ENCODE assay signal across 19 cellular contexts in genomic region chr3:89184151-89184550, GRCh38.
A peak's percentile ranks its signal among the peaks of the same experiment; 100 is the strongest.
DNase-seq lines count a peak whose midpoint lies in the region; ATAC-seq and TF ChIP-seq lines count a peak whose summit lies in the region.
"Had no signal": no experiment of that assay in that cellular context is flagged by ENCODE, and none has a peak within 500 bp of the region (broad histone marks: within the 10 kb centered on the region; RNA-seq: fewer than 3 reads in every experiment).

No MANE protein-coding gene starts in this region.

- no peaks in the 10 kb centered on the region for H3K27me3 ChIP-seq in HUES64 (ENCODE audit: insufficient read depth, low read length)
- H3K27me3 ChIP-seq in OCI-LY3 (ENCODE audit: low read depth, low read length) = no peaks in the 10 kb centered on the region
- H3K27me3 ChIP-seq: SJCRH30 had no signal

- H3K36me3 ChIP-seq in HUES64 (ENCODE audit: insufficient read depth, low read length) (no peaks in the 10 kb centered on the region), OCI-LY3 (replicated peaks; ENCODE audit: low read depth, low read length) (no peaks in the 10 kb centered on the region)
- H3K36me3 ChIP-seq: SJCRH30 had no signal

- H3K9me3 ChIP-seq in HUES64 (ENCODE audit: insufficient read depth, low read depth, low read length) (no peaks in the 10 kb centered on the region), OCI-LY3 (ENCODE audit: insufficient read depth, low read length) (no peaks in the 10 kb centered on the region)
- H3K9me3 ChIP-seq: SJCRH30 had no signal

- no peak overlapping the region for H3K27ac Mint-ChIP-seq in glutamatergic neuron (ENCODE audit: unreplicated experiment)
- H3K27ac Mint-ChIP-seq: CD8-positive, alpha-beta memory T cell had no signal

- peaks cover 43% of the 10 kb centered on the region for H3K4me1 ChIP-seq in HUES64 (ENCODE audit: insufficient read depth, low read length)
- H3K4me1 ChIP-seq in OCI-LY3 (ENCODE audit: low read length) = peaks cover 16% of the 10 kb centered on the region

- peak overlapping the region; percentile 66 for H2AFZ ChIP-seq in OCI-LY3 (ENCODE audit: low read depth, low read length)

- no peaks in the 10 kb centered on the region for H4K20me1 ChIP-seq in OCI-LY3 (ENCODE audit: insufficient read depth, low read length)

- no peaks in the 10 kb centered on the region for H3K27me3 Mint-ChIP-seq in glutamatergic neuron (ENCODE audit: unreplicated experiment)
- H3K27me3 Mint-ChIP-seq: CD8-positive, alpha-beta memory T cell had no signal

- no peaks in the 10 kb centered on the region for H3K79me2 ChIP-seq in OCI-LY3 (ENCODE audit: low read length)

- 86% methylated on average over 1 of the region's 2 CpGs for WGBS in HUES64

- DNase-seq in COLO829 (ENCODE audit: low spot score) (peak; percentile 54), foreskin melanocyte (peak; percentile 67), T1000 (lab: John Stamatoyannopoulos, UW) (no peak), glutamatergic neuron (no peak), NOMO-1 treated with DMSO at 0.1 percent for 48 hours (lab: John Stamatoyannopoulos, UW; ENCODE audit: unreplicated experiment) (no peak)
- DNase-seq: ACHN; C1 segment of cervical spinal cord; CD8-positive, alpha-beta memory T cell; DMS79 treated with DMSO at 0.1 percent for 48 hours; GOT3; KG1; NCI-H1694; NCI-H2081 treated with DMSO at 0.1 percent for 48 hours; NCI-H524 had no signal

- ATAC-seq in HG03432 (IDR thresholded peaks at IDR 0.05; ENCODE audit: unreplicated experiment) = no peak
- ATAC-seq: HepG2 had no signal

- H3K4me1 Mint-ChIP-seq in glutamatergic neuron (ENCODE audit: low read depth, unreplicated experiment) = peaks cover 10% of the 10 kb centered on the region
- H3K4me1 Mint-ChIP-seq: CD8-positive, alpha-beta memory T cell had no signal

- H3K36me3 Mint-ChIP-seq in glutamatergic neuron (ENCODE audit: unreplicated experiment) = no peaks in the 10 kb centered on the region
- H3K36me3 Mint-ChIP-seq: CD8-positive, alpha-beta memory T cell had no signal

- no peak overlapping the region for H3K4me3 Mint-ChIP-seq in glutamatergic neuron (ENCODE audit: unreplicated experiment)
- H3K4me3 Mint-ChIP-seq: CD8-positive, alpha-beta memory T cell had no signal

- no peak for TF ChIP-seq CTCF in OCI-LY3 (IDR thresholded peaks at IDR 0.05; ENCODE audit: low read depth, low read length)
- no peak for TF ChIP-seq CTCF in glutamatergic neuron (IDR thresholded peaks at IDR 0.05; ENCODE audit: partially characterized antibody, unreplicated experiment)

- no peaks in the 10 kb centered on the region for H3K9me3 Mint-ChIP-seq in glutamatergic neuron (ENCODE audit: unreplicated experiment)

- H3K9ac ChIP-seq in HUES64 (ENCODE audit: low read depth, low read length) (no peak overlapping the region), OCI-LY3 (ENCODE audit: low read length) (no peak overlapping the region)

- H3K4me3 ChIP-seq in HUES64 (ENCODE audit: low read length) (no peak overlapping the region), OCI-LY3 (ENCODE audit: low read length) (no peak overlapping the region)
- H3K4me3 ChIP-seq: SJCRH30 had no signal

- H3K4me2 ChIP-seq in OCI-LY3 (ENCODE audit: low read length) = no peak overlapping the region

- H3K27ac ChIP-seq in HUES64 (ENCODE audit: low read depth, low read length) (peak overlapping the region; percentile 38; the same call in 1 of the 2 replicates), OCI-LY3 (ENCODE audit: low read length) (no peak overlapping the region)
- H3K27ac ChIP-seq: SJCRH30 had no signal

Comparison
In these comparisons a context has a peak if more than half of its experiments do, and no peak if none do; other contexts are left out.
1. DNase-seq: peak in COLO829 (single experiment) and foreskin melanocyte (single experiment); none in T1000 (single experiment), glutamatergic neuron (single experiment) and NOMO-1 treated with DMSO at 0.1 percent for 48 hours (single experiment).